ENCODE assay signal across 26 cellular contexts in the genomic region with DNA sequence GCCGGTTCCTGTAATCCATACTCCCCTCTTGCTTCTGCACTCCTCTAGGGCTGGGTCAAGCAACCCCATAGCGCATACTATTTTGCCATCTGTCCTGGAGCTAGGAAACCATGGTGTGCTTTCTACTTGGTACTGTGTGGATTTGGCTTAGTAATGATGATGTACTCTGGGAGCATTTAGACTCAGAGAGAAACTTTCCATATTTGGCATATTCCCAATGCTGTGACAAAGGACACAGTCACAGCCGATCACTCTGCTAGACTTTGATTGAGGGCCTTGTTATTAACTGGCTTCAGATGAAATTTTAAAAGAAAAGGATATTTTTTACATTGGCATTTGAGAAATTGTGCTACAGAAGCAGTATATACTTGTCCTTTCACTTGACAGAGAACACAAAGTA.
"Had no signal": no experiment of that assay in that cellular context is flagged by ENCODE, and none has a peak within 500 bp of the region (broad histone marks: within the 10 kb centered on the region; RNA-seq: fewer than 3 reads in every experiment).

No MANE protein-coding gene starts in this region.

- H3K27ac Mint-ChIP-seq: dendritic cell treated with granulocyte-macrophage colony-stimulating factor and Interleukin-4, amounts not matched to agents 40 ng/mL and 50 ng/mL, for 4 days; immature natural killer cell; mesothelial cell of epicardium; naive thymus-derived CD4-positive, alpha-beta T cell; nephron; neural progenitor cell; stimulated activated naive B cell treated with anti-CD40 and anti-IgM and Interleukin-4, amounts not matched to agents 10 μg/mL and 1 μg/mL and 100 μg/mL, for 72 hours; stimulated activated naive CD8-positive, alpha-beta T cell treated with anti-CD3 and anti-CD28 coated beads, Interleukin-15, Interleukin-2, amounts not matched to agents 100 ng/mL and 50 ng/mL, for 24 hours; type B pancreatic cell had no signal

- H3K27ac ChIP-seq: colonic mucosa, esophagus muscularis mucosa, foreskin keratinocyte, gastroesophageal sphincter, heart right ventricle, neural progenitor cell, parathyroid adenoma, prostate gland, skin epidermis, spleen, thyroid gland had no signal

- H3K36me3 ChIP-seq: colonic mucosa, esophagus muscularis mucosa, gastroesophageal sphincter, heart right ventricle, neural progenitor cell, prostate gland, spleen, thyroid gland had no signal

- H3K36me3 Mint-ChIP-seq: mesothelial cell of epicardium, neural progenitor cell, type B pancreatic cell had no signal

- DNase-seq: colonic mucosa; effector memory CD4-positive, alpha-beta T cell; foreskin keratinocyte; glutamatergic neuron; heart right ventricle; immature natural killer cell; mesenchymal stem cell; naive thymus-derived CD4-positive, alpha-beta T cell; right cardiac atrium; spleen; stimulated activated naive B cell treated with anti-CD40 and anti-IgM and Interleukin-4, amounts not matched to agents 10 μg/mL and 1 μg/mL and 100 μg/mL, for 72 hours; thyroid gland had no signal

- H3K27me3 ChIP-seq: colonic mucosa, foreskin keratinocyte, neural progenitor cell, thyroid gland had no signal

- ATAC-seq: foreskin keratinocyte; gastroesophageal sphincter; heart right ventricle; left lobe of liver; naive thymus-derived CD4-positive, alpha-beta T cell; right cardiac atrium; stimulated activated naive B cell treated with anti-CD40 and anti-IgM and Interleukin-4, amounts not matched to agents 10 μg/mL and 1 μg/mL and 100 μg/mL, for 72 hours had no signal

- H3K4me3 ChIP-seq: colonic mucosa, esophagus muscularis mucosa, gastroesophageal sphincter, heart right ventricle, lung, neural progenitor cell, prostate gland, skin epidermis, spleen, thyroid gland had no signal

- H3K4me1 Mint-ChIP-seq: central memory CD8-positive, alpha-beta T cell; immature natural killer cell; mesothelial cell of epicardium; naive thymus-derived CD4-positive, alpha-beta T cell; nephron; neural progenitor cell; stimulated activated naive B cell treated with anti-CD40 and anti-IgM and Interleukin-4, amounts not matched to agents 10 μg/mL and 1 μg/mL and 100 μg/mL, for 72 hours had no signal

- H3K4me2 ChIP-seq: neural progenitor cell had no signal

- H3K79me2 ChIP-seq: parathyroid adenoma had no signal

- H3K4me3 Mint-ChIP-seq: central memory CD8-positive, alpha-beta T cell; dendritic cell treated with granulocyte-macrophage colony-stimulating factor and Interleukin-4, amounts not matched to agents 40 ng/mL and 50 ng/mL, for 4 days; immature natural killer cell; mesothelial cell of epicardium; naive thymus-derived CD4-positive, alpha-beta T cell; nephron; neural progenitor cell; stimulated activated naive B cell treated with anti-CD40 and anti-IgM and Interleukin-4, amounts not matched to agents 10 μg/mL and 1 μg/mL and 100 μg/mL, for 72 hours; stimulated activated naive CD8-positive, alpha-beta T cell treated with anti-CD3 and anti-CD28 coated beads, Interleukin-15, Interleukin-2, amounts not matched to agents 100 ng/mL and 50 ng/mL, for 24 hours; type B pancreatic cell had no signal

- H3K27me3 Mint-ChIP-seq: dendritic cell treated with granulocyte-macrophage colony-stimulating factor and Interleukin-4, amounts not matched to agents 40 ng/mL and 50 ng/mL, for 4 days had no signal

- H2AFZ ChIP-seq: neural progenitor cell, parathyroid adenoma had no signal

- H3K4me1 ChIP-seq: colonic mucosa, esophagus muscularis mucosa, foreskin keratinocyte, gastroesophageal sphincter, heart right ventricle, neural progenitor cell, parathyroid adenoma, prostate gland, spleen, thyroid gland had no signal
